Comparison of ENCODE assay signal across 8 cellular contexts in genomic region chr10:125048101-125048864, GRCh38.
A peak's percentile ranks its signal among the peaks of the same experiment; 100 is the strongest.
DNase-seq lines count a peak whose midpoint lies in the region; ATAC-seq lines count a peak whose summit lies in the region.

No MANE protein-coding gene starts in this region.

- intact Hi-C loops in Right ventricle myocardium inferior (cut with DNase I), result loop anchor here (1.0 to 5.0 kb wide), 3 partner anchors 36 to 284 kb away; partner anchors contain the start of gene CTBP2
- intact Hi-C loops in posterior vena cava (cut with DNase I), result loop anchor here in 1 of 2 donors (10.0 kb wide), 1 partner anchor 297 kb away; no protein-coding TSS in a partner anchor

- no peaks in the 10 kb centered on the region for H3K9me3 ChIP-seq in SJCRH30 (replicated peaks)

- peak; percentile 81 for DNase-seq in Daoy (ENCODE audit: low read depth)
- DNase-seq in HuH-7.5 (ENCODE audit: low spot score), result peak; percentile 81
- peak; percentile 78 to 87 for DNase-seq in SJCRH30
- peak; percentile 57 for DNase-seq in activated naive CD4-positive, alpha-beta T cell treated with Interleukin-2 at 50 U/mL for 16 hours
- peak; percentile 92 for DNase-seq in Right ventricle myocardium inferior (ENCODE audit: missing footprints)
- peak; percentile 95 for DNase-seq in posterior vena cava (ENCODE audit: low spot score)
- DNase-seq in NCI-H524 treated with DMSO at 0.1 percent for 48 hours (lab: John Stamatoyannopoulos, UW), result no peak

- H3K4me1 ChIP-seq in SJCRH30, result peaks cover 6% of the 10 kb centered on the region

- no peaks in the 10 kb centered on the region for H3K27me3 ChIP-seq in SJCRH30

- H3K4me3 ChIP-seq in SJCRH30, result no peak overlapping the region

- peak; percentile 82 for ATAC-seq in GM21528 (IDR thresholded peaks at IDR 0.05; ENCODE audit: low FRiP score, unreplicated experiment)
- ATAC-seq in Right ventricle myocardium inferior, result peak; percentile 87

- H3K36me3 ChIP-seq in SJCRH30, result peaks cover 2% of the 10 kb centered on the region; the same call in 1 of the 2 replicates

- no peak overlapping the region for H3K27ac ChIP-seq in SJCRH30
